ENCODE assay signal across 8 cellular contexts in genomic region chr14:69101331-69101826, GRCh38. TPM values are rescaled to one million over a fixed set of nuclear protein-coding genes. Genes with fewer than 3 reads are reported as not detected.
A peak's percentile ranks its signal among the peaks of the same experiment; 100 is the strongest.
DNase-seq lines count a peak whose midpoint lies in the region; FAIRE-seq and TF ChIP-seq lines count a peak whose summit lies in the region.

No MANE protein-coding gene starts in this region.

- TF ChIP-seq CTCF in MCF 10A (IDR thresholded peaks at IDR 0.05; ENCODE audit: unreplicated experiment), result peak; percentile 48
- TF ChIP-seq CTCF in liver (IDR thresholded peaks at IDR 0.05; ENCODE audit: low read depth, low read length, missing input control), result peak; percentile 45

- peak; percentile 75 to 82 for TF ChIP-seq RAD21 in liver (IDR thresholded peaks at IDR 0.05)

- no TSS peak for BruUV-seq in MCF 10A (replicated peaks; lab: Mats Ljungman, UMichigan)

- no peaks in the 10 kb centered on the region for H3K9me3 ChIP-seq in liver (ENCODE audit: control insufficient read depth in 4 of 4, low read length in 3 of 4)

- no peak overlapping the region for H3K27ac ChIP-seq in liver (ENCODE audit: low read depth in 1 of 2, low read length in 2 of 2)

- H3K4me3 Mint-ChIP-seq in MCF 10A (ENCODE audit: unreplicated experiment), result no peak overlapping the region

- peaks cover 0 to 7% (median 2%) of the 10 kb centered on the region in 4 donors for H3K4me1 ChIP-seq in liver (ENCODE audit: control insufficient read depth in 4 of 4, insufficient read depth in 4 of 4, low read length in 3 of 4)

- POLR2A ChIA-PET in MCF 10A (lab: Yijun Ruan, JAX), result interaction anchor here (0.8 kb wide), 1 partner anchor 13 kb away, joined by 6 read pairs; no protein-coding TSS in a partner anchor

- peaks cover 12% of the 10 kb centered on the region for H3K4me1 Mint-ChIP-seq in MCF 10A (ENCODE audit: insufficient read depth, unreplicated experiment)

- CTCF ChIA-PET in MCF 10A (lab: Yijun Ruan, JAX), result interaction anchor here (0.5 to 8.1 kb wide), 8 partner anchors 10 to 238 kb away, joined by 3 to 109 read pairs (median 4); no protein-coding TSS in a partner anchor

- peaks cover 30% of the 10 kb centered on the region for H3K36me3 Mint-ChIP-seq in MCF 10A (ENCODE audit: insufficient read depth, unreplicated experiment)

- H3K27me3 ChIP-seq in liver (ENCODE audit: control insufficient read depth in 4 of 4, insufficient read depth in 4 of 4, low read length in 3 of 4), result no peaks in the 10 kb centered on the region

- H3K9me3 Mint-ChIP-seq in MCF 10A (ENCODE audit: unreplicated experiment), result no peaks in the 10 kb centered on the region

- H3K27ac Mint-ChIP-seq in MCF 10A (ENCODE audit: low read depth, unreplicated experiment), result peak overlapping the region; percentile 64

- peak; percentile 95 for FAIRE-seq in urothelium cell line (lab: Jason Lieb, UNC)

- H3K27me3 Mint-ChIP-seq in MCF 10A (ENCODE audit: insufficient read depth, unreplicated experiment), result no peaks in the 10 kb centered on the region

- no peak overlapping the region for H3K9ac ChIP-seq in liver (ENCODE audit: low read depth in 1 of 2, low read length in 2 of 2)

- no peak overlapping the region for H3K4me3 ChIP-seq in liver (ENCODE audit: low read depth in 1 of 3, low read length in 3 of 3)

- intact Hi-C loops in MCF 10A (cut with micrococcal nuclease), result loop anchor here (1.0 kb wide), 2 partner anchors 123 to 190 kb away; no protein-coding TSS in a partner anchor

- 31% methylated on average over 4 of the region's 4 CpGs for WGBS in liver

- DNase-seq in NCI-H2196 (lab: John Stamatoyannopoulos, UW; ENCODE audit: unreplicated experiment), result peak; percentile 6
- DNase-seq in NCI-H2196 treated with DMSO at 0.1 percent for 48 hours (lab: John Stamatoyannopoulos, UW; ENCODE audit: unreplicated experiment), result no peak
- peak; percentile 6 for DNase-seq in NCI-H82 treated with DMSO at 0.1 percent for 48 hours (lab: John Stamatoyannopoulos, UW; ENCODE audit: unreplicated experiment)
- peak; percentile 87 for DNase-seq in MCF 10A (ENCODE audit: unreplicated experiment)
- peak; percentile 64 for DNase-seq in urothelium cell line (ENCODE audit: low spot score)
- no peak for DNase-seq in stimulated activated CD4-positive, alpha-beta T cell treated with anti-CD3 and anti-CD28 coated beads, Interleukin-2, amount 100 ng/mL, for 48 hours
- no peak for DNase-seq in NCI-H1048 (lab: John Stamatoyannopoulos, UW)

- peaks cover 3 to 13% (median 5%) of the 10 kb centered on the region in 4 donors for H3K36me3 ChIP-seq in liver (ENCODE audit: control insufficient read depth in 4 of 4, insufficient read depth in 3 of 4, low read depth in 1 of 4, low read length in 3 of 4)

TF ChIP-seq in liver, 16 proteins besides CTCF, POLR2A, EP300 and RAD21:
- no peak for TF ChIP-seq GABPA (IDR thresholded peaks at IDR 0.05 in 1 of 2, conservative IDR thresholded peaks at IDR 0.05 in 1 of 2)
- TF ChIP-seq ATF3 (IDR thresholded peaks at IDR 0.05), result no peak
- no peak for TF ChIP-seq REST (IDR thresholded peaks at IDR 0.05)
- TF ChIP-seq ZBTB33 (IDR thresholded peaks at IDR 0.05), result no peak
- TF ChIP-seq NR2F2 (IDR thresholded peaks at IDR 0.05), result peak; percentile 82
- TF ChIP-seq YY1 (IDR thresholded peaks at IDR 0.05), result no peak
- no peak for TF ChIP-seq MAX (IDR thresholded peaks at IDR 0.05)
- TF ChIP-seq FOXA1 (IDR thresholded peaks at IDR 0.05), result no peak
- TF ChIP-seq SP1 (IDR thresholded peaks at IDR 0.05), result no peak
- no peak for TF ChIP-seq FOXA2 (IDR thresholded peaks at IDR 0.05)
- no peak for TF ChIP-seq HNF4G (IDR thresholded peaks at IDR 0.05)
- TF ChIP-seq JUND (IDR thresholded peaks at IDR 0.05), result peak in 1 of 2 donors; percentile 42
- no peak for TF ChIP-seq TAF1 (conservative IDR thresholded peaks at IDR 0.05)
- TF ChIP-seq RXRA (IDR thresholded peaks at IDR 0.05), result no peak
- no peak for TF ChIP-seq EGR1 (IDR thresholded peaks at IDR 0.05; ENCODE audit: low read depth in 2 of 2)
- peak; percentile 38 to 59 for TF ChIP-seq HNF4A (conservative IDR thresholded peaks at IDR 0.05)

RNA-seq across cellular contexts. Expression of gene DCAF5, which starts 51.5 kb away (rescaled TPM):
- total RNA-seq in MCF 10A (2022) (37.7 and 42.5 TPM in 2 replicates), liver (10 to 100 TPM; 12.9 to 18.1 TPM)
- 10 to 100 TPM; 13.8 to 15.2 TPM for polyA plus RNA-seq in liver

Comparison
In these comparisons a context has a peak if more than half of its experiments do, and no peak if none do; other contexts are left out.
1. DNase-seq: peak in NCI-H2196 (single experiment), NCI-H82 treated with DMSO at 0.1 percent for 48 hours (single experiment), MCF 10A (single experiment) and urothelium cell line (single experiment); none in NCI-H2196 treated with DMSO at 0.1 percent for 48 hours (single experiment), stimulated activated CD4-positive, alpha-beta T cell treated with anti-CD3 and anti-CD28 coated beads, Interleukin-2, amount 100 ng/mL, for 48 hours (0 of 2) and NCI-H1048 (single experiment).